ENCODE assay signal across 10 cellular contexts in genomic region chr3:119302697-119303630, GRCh38. TPM values are rescaled to one million over a fixed set of nuclear protein-coding genes. Genes with fewer than 3 reads are reported as not detected.
DNase-seq lines count a peak whose midpoint lies in the region; ATAC-seq lines count a peak whose summit lies in the region.
"Had no signal": no experiment of that assay in that cellular context is flagged by ENCODE, and none has a peak within 500 bp of the region (broad histone marks: within the 10 kb centered on the region; RNA-seq: fewer than 3 reads in every experiment).

No MANE protein-coding gene starts in this region.

- peak overlapping the region in 3 of 8 donors; percentile 5 to 61 (median 42) for H3K4me3 Mint-ChIP-seq in naive B cell

- no peaks in the 10 kb centered on the region for H3K27me3 Mint-ChIP-seq in naive B cell

- H3K36me3 Mint-ChIP-seq in naive B cell, result no peaks in the 10 kb centered on the region

- H3K4me1 Mint-ChIP-seq in naive B cell, result peaks cover 16 to 27% (median 21%) of the 10 kb centered on the region in 3 donors

- ATAC-seq in GM18873 (IDR thresholded peaks at IDR 0.05; ENCODE audit: low FRiP score, unreplicated experiment), result peak; percentile 45
- peak; percentile 68 for ATAC-seq in GM21825 (IDR thresholded peaks at IDR 0.05; ENCODE audit: unreplicated experiment)
- ATAC-seq in naive B cell (ENCODE audit: low read depth in 2 of 2), result peak; percentile 54 to 71
- ATAC-seq: left ventricle myocardium superior had no signal

- DNase-seq in HT1080 (ENCODE audit: low read depth) (peak; percentile 37), naive B cell (no peak), T-helper 2 cell (no peak), HUDEP-2 (lab: John Stamatoyannopoulos, UW; ENCODE audit: unreplicated experiment in 76 of 76) (no peak), OCI-M1 (lab: John Stamatoyannopoulos, UW) (no peak)
- DNase-seq in effector CD4-positive, alpha-beta T cell, result no peak
- DNase-seq: left ventricle myocardium superior, uterus had no signal

- peak overlapping the region in 4 of 6 donors; percentile 1 to 81 (median 50) for H3K27ac Mint-ChIP-seq in naive B cell

- no peaks in the 10 kb centered on the region for H3K9me3 Mint-ChIP-seq in naive B cell

RNA-seq across cellular contexts. Expression of gene ARHGAP31, which starts 8.8 kb away (rescaled TPM):
- 12.9 and 14.4 TPM in 2 replicates for total RNA-seq in HT1080 (2014; rRNA removed; shearing (Covaris generic))
- polyA plus RNA-seq in HT1080 (2015; cell fraction: cytosol; rRNA removed), result 5.7 and 6.3 TPM in 2 replicates
- 7.4 and 10.4 TPM in 2 replicates for polyA plus RNA-seq in HT1080 (2015; cell fraction: nucleus; rRNA removed)
- polyA plus RNA-seq in naive B cell (ENCODE audit: low read depth in 6 of 6), result 1 to 10 TPM in 1 of 6 donors, under 1 TPM in 4, not detected in 1; 0.54 to 1.5 (median 0.83) TPM
